1 cellular context compared by ENCODE assay signal in the genomic region with DNA sequence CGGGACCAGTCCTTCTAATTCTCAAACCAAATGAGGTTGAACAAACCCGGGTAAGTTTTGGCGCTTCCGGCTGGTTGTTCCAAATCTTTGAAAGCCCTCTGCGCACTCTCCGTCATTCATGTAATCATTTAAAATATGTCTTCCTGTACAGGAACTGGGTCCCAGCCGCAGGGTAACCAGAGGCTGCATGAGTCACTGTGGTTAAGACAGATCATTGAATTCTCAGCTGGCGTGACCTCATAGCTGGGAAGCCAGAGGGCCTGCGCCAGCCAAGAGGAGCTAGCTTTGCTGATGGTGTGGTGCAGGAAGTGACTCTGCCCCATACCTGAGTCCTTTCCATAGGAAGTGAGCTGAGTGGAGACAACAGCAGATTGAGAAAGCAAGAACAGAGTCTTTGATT.
TF ChIP-seq lines count a peak whose summit lies in the region.

No MANE protein-coding gene starts in this region.

TF ChIP-seq in SK-N-SH, 30 proteins besides CTCF, POLR2A, EP300 and RAD21 (continued from another document):
- TF ChIP-seq, protein P1, sequence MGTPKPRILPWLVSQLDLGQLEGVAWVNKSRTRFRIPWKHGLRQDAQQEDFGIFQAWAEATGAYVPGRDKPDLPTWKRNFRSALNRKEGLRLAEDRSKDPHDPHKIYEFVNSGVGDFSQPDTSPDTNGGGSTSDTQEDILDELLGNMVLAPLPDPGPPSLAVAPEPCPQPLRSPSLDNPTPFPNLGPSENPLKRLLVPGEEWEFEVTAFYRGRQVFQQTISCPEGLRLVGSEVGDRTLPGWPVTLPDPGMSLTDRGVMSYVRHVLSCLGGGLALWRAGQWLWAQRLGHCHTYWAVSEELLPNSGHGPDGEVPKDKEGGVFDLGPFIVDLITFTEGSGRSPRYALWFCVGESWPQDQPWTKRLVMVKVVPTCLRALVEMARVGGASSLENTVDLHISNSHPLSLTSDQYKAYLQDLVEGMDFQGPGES (IDR thresholded peaks at IDR 0.05; ENCODE audit: low read depth, low read length) = no peak
- TF ChIP-seq TAF1 (IDR thresholded peaks at IDR 0.05; ENCODE audit: borderline replicate concordance, low read depth, low read length) (no peak), MEF2A (IDR thresholded peaks at IDR 0.05; ENCODE audit: borderline replicate concordance, low read depth) (peak; percentile 45; the same call in 1 of the 2 replicates)
